Comparison of ENCODE assay signal across 30 cellular contexts in the genomic region with DNA sequence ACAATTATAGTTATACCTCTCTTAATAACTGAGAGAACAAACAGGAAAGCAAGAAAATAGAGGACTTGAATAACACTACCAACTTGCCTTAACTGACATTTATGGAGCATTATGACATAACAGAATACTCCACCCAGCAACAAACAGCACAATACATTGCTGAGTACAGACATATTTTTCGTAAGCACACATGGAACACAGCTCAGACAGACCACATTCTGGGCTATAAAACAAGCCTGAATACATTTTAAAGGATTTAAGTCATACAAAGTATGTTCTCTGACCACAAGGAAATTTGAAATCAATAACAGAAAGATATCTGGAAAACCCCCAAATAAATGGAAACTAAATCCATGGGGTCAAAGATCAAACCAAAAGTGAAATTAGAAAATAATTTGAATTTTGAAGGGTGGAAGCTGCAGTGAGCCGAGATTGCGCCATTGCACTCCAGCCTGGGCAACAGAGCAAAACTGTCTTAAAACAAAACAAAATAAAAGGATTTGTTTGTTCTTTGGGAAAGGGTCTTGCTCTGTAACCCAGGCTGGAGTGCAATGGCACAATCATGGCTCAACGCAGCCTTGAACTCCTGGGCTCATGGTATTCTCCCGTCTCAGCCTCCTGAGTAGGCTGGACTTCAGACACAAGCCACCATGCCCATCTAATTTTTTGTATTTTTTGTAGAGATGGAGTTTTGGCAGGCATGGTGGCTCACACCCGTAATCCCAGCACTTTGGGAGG. TPM values are rescaled to one million over a fixed set of nuclear protein-coding genes. Genes with fewer than 3 reads are reported as not detected.
DNase-seq lines count a peak whose midpoint lies in the region; ATAC-seq and TF ChIP-seq lines count a peak whose summit lies in the region.
"Had no signal": no experiment of that assay in that cellular context is flagged by ENCODE, and none has a peak within 500 bp of the region (broad histone marks: within the 10 kb centered on the region; RNA-seq: fewer than 3 reads in every experiment).

No MANE protein-coding gene starts in this region.

- no peak overlapping the region for H3K27ac ChIP-seq in CD4-positive, alpha-beta T cell (ENCODE audit: low read depth, low read length)
- no peak overlapping the region for H3K27ac ChIP-seq in IMR-90 (ENCODE audit: insufficient read depth, low read length)
- no peak overlapping the region for H3K27ac ChIP-seq in trophoblast cell (ENCODE audit: low read depth, low read length)
- H3K27ac ChIP-seq: KMS-11, RWPE1 had no signal

- H2BK120ac ChIP-seq in IMR-90 (ENCODE audit: low read depth, low read length) (no peak overlapping the region), trophoblast cell (ENCODE audit: insufficient read depth, low read length, poor library complexity) (no peak overlapping the region)

- no peak overlapping the region for H3K27ac Mint-ChIP-seq in CD4-positive, alpha-beta T cell
- H3K27ac Mint-ChIP-seq: activated CD8-positive, alpha-beta memory T cell treated with anti-CD3 and anti-CD28 coated beads, Interleukin-2, amount 10 ng/mL, durations not matched to agents 7 days and 5 days; activated naive CD4-positive, alpha-beta T cell treated with anti-CD3 and anti-CD28 coated beads, Interleukin-2, amount 10 ng/mL, durations not matched to agents 7 days and 5 days; activated T-helper 1 cell treated with anti-CD3 and anti-CD28 coated beads, Interleukin-12 subunit alpha, Interleukin-12 subunit beta, Interleukin-2, Interleukin-4 antibody, amounts not matched to agents 30 ng/mL and 10 ng/mL and 1 ng/mL, durations not matched to agents 14 hours and 24 hours and 36 hours had no signal

- H3K36me3 Mint-ChIP-seq in CD4-positive, alpha-beta T cell (ENCODE audit: low read depth), result peaks cover 41% of the 10 kb centered on the region

- H3K9me1 ChIP-seq in IMR-90 (ENCODE audit: insufficient read depth, low read length), result 0 out of 2 replicates have a peak, but pooled peaks cover 3% of the 10 kb centered on the region

- no peak for DNase-seq in CD4-positive, alpha-beta T cell
- DNase-seq in IMR-90 (no peak), fibroblast of villous mesenchyme (ENCODE audit: low read depth) (peak; percentile 92), trophoblast cell (no peak), NCI-H82 treated with DMSO at 0.1 percent for 48 hours (lab: John Stamatoyannopoulos, UW; ENCODE audit: unreplicated experiment) (no peak)
- DNase-seq: activated CD4-positive, alpha-beta T cell treated with anti-CD3 and anti-CD28 coated beads for 4 hours; activated CD8-positive, alpha-beta memory T cell treated with anti-CD3 and anti-CD28 coated beads, Interleukin-2, amount 10 ng/mL, durations not matched to agents 7 days and 5 days; activated naive CD4-positive, alpha-beta T cell treated with anti-CD3 and anti-CD28 coated beads, Interleukin-2, amount 10 ng/mL, durations not matched to agents 7 days and 5 days; anterior cingulate cortex; CD8-positive, alpha-beta memory T cell; cortex of kidney; esophagus squamous epithelium; GDM1; glutamatergic neuron; GOT3; kidney glomerular epithelial cell; naive thymus-derived CD4-positive, alpha-beta T cell; NCI-H1694 treated with DMSO at 0.1 percent for 48 hours; retina; SK-N-SH; spleen; stimulated activated CD4-positive, alpha-beta T cell treated with anti-CD3 and anti-CD28 coated beads, Interleukin-4, amount 100 ng/mL, for 4 hours; stimulated activated naive CD4-positive, alpha-beta T cell; T-helper 2 cell had no signal

- no peak overlapping the region for H3K4ac ChIP-seq in IMR-90 (ENCODE audit: low read depth, low read length)
- H3K4ac ChIP-seq in trophoblast cell (ENCODE audit: low read depth, low read length), result peak overlapping the region; percentile 64

- H3K9ac ChIP-seq in IMR-90 (ENCODE audit: low read depth, low read length), result no peak overlapping the region
- H3K9ac ChIP-seq in trophoblast cell (ENCODE audit: low read length), result no peak overlapping the region
- H3K9ac ChIP-seq: KMS-11, SK-N-SH had no signal

- H2AK9ac ChIP-seq in IMR-90 (replicated peaks; ENCODE audit: low read depth, low read length, poor library complexity), result no peak overlapping the region

- H4K5ac ChIP-seq in IMR-90 (ENCODE audit: low read depth, low read length), result no peak overlapping the region

- H3K27me3 Mint-ChIP-seq in CD4-positive, alpha-beta T cell, result no peaks in the 10 kb centered on the region
- H3K27me3 Mint-ChIP-seq: activated CD8-positive, alpha-beta memory T cell treated with anti-CD3 and anti-CD28 coated beads, Interleukin-2, amount 10 ng/mL, durations not matched to agents 7 days and 5 days; activated naive CD4-positive, alpha-beta T cell treated with anti-CD3 and anti-CD28 coated beads, Interleukin-2, amount 10 ng/mL, durations not matched to agents 7 days and 5 days; CD8-positive, alpha-beta memory T cell; naive thymus-derived CD4-positive, alpha-beta T cell had no signal

- intact Hi-C loops in CD4-positive, alpha-beta T cell (cut with DNase I, micrococcal nuclease), result loop anchor here in 1 of 2 experiments (10.0 kb wide), 2 partner anchors 1819 to 1921 kb away; a partner anchor contains a TSS
- intact Hi-C loops in IMR-90 (cut with micrococcal nuclease), result no loop called here

- TF ChIP-seq RAD21 in IMR-90 (IDR thresholded peaks at IDR 0.05; ENCODE audit: low read length), result no peak

- H3K79me1 ChIP-seq in IMR-90 (ENCODE audit: low read depth in 1 of 2, low read length in 2 of 2), result peaks cover 15 to 38% of the 10 kb centered on the region in 2 experiments
- H3K79me1 ChIP-seq in trophoblast cell (ENCODE audit: low read length), result peaks cover under 1% of the 10 kb centered on the region

- H3K4me3 ChIP-seq in IMR-90 (ENCODE audit: insufficient read depth, low read depth, low read length) (no peak overlapping the region), fibroblast of villous mesenchyme (ENCODE audit: low read depth, low read length) (no peak overlapping the region), trophoblast cell (ENCODE audit: low read depth, low read length) (no peak overlapping the region)
- H3K4me3 ChIP-seq: esophagus squamous epithelium, spleen had no signal

- no peak overlapping the region for H2AFZ ChIP-seq in IMR-90 (replicated peaks; ENCODE audit: low read length, poor library complexity)
- H2AFZ ChIP-seq in trophoblast cell (ENCODE audit: insufficient read depth, low read length, poor library complexity), result no peak overlapping the region

- TF ChIP-seq CTCF in CD4-positive, alpha-beta T cell (IDR thresholded peaks at IDR 0.05), result no peak
- TF ChIP-seq CTCF in IMR-90 (conservative IDR thresholded peaks at IDR 0.05; ENCODE audit: low read depth, low read length) (no peak), fibroblast of villous mesenchyme (IDR thresholded peaks at IDR 0.05; ENCODE audit: insufficient read depth, low read depth, low read length) (no peak)

- H3K9me3 Mint-ChIP-seq in CD4-positive, alpha-beta T cell, result peaks cover 8% of the 10 kb centered on the region

- no peak overlapping the region for H2BK20ac ChIP-seq in IMR-90 (ENCODE audit: low read depth, low read length)

- no peak overlapping the region for H3K56ac ChIP-seq in IMR-90 (ENCODE audit: extremely low read depth, insufficient read depth, low read length)

- no TSS peak for BruUV-seq in IMR-90 (replicated peaks; lab: Mats Ljungman, UMichigan)

- H3K79me2 ChIP-seq in trophoblast cell (ENCODE audit: control insufficient read depth, insufficient read depth, low read length, poor library complexity), result no peaks in the 10 kb centered on the region

- no peaks in the 10 kb centered on the region for H3K27me3 ChIP-seq in CD4-positive, alpha-beta T cell (ENCODE audit: control insufficient read depth, insufficient read depth, low read length)
- no peaks in the 10 kb centered on the region for H3K27me3 ChIP-seq in IMR-90 (ENCODE audit: control insufficient read depth, insufficient read depth, low read length)
- no peaks in the 10 kb centered on the region for H3K27me3 ChIP-seq in trophoblast cell (ENCODE audit: insufficient read depth, low read length)
- H3K27me3 ChIP-seq: esophagus squamous epithelium, spleen had no signal

- WGBS in IMR-90 (ENCODE audit: extremely low coverage in 2 of 2, insufficient read length in 1 of 2), 2 experiments, result no CpG with 5 or more reads among the region's 6 CpGs
- no CpG with 5 or more reads among the region's 6 CpGs for WGBS in trophoblast cell (ENCODE audit: extremely low coverage, insufficient coverage, insufficient read length)

- ATAC-seq in CD4-positive, alpha-beta T cell (ENCODE audit: poor library complexity), result no peak
- ATAC-seq in IMR-90 (ENCODE audit: low read depth) (no peak), GM21526 (IDR thresholded peaks at IDR 0.05; ENCODE audit: low FRiP score, unreplicated experiment) (no peak), HG02642 (IDR thresholded peaks at IDR 0.05; ENCODE audit: poor library complexity, unreplicated experiment) (no peak), HG03095 (IDR thresholded peaks at IDR 0.05; ENCODE audit: unreplicated experiment) (no peak)
- ATAC-seq: activated CD8-positive, alpha-beta memory T cell treated with anti-CD3 and anti-CD28 coated beads, Interleukin-2, amount 10 ng/mL, durations not matched to agents 7 days and 5 days; naive thymus-derived CD4-positive, alpha-beta T cell had no signal

- H3K4me2 ChIP-seq in IMR-90 (ENCODE audit: low read depth, low read length), result no peak overlapping the region
- H3K4me2 ChIP-seq in trophoblast cell (ENCODE audit: low read length), result no peak overlapping the region
- H3K4me2 ChIP-seq: KMS-11, SK-N-SH had no signal

- POLR2A ChIA-PET in CD4-positive, alpha-beta T cell (lab: Charles Lee), result no interaction called here
- POLR2A ChIA-PET in IMR-90 (lab: Charles Lee; ENCODE audit: unreplicated experiment), result no interaction called here

- H3K4me1 ChIP-seq in IMR-90 (ENCODE audit: control insufficient read depth, insufficient read depth, low read length) (no peaks in the 10 kb centered on the region), trophoblast cell (ENCODE audit: control insufficient read depth in 1 of 2, insufficient read depth in 2 of 2, low read length in 2 of 2) (no peaks in the 10 kb centered on the region)

- dilution Hi-C loops in IMR-90 (cut with HindIII; ENCODE audit: low sequenced_read_pairs, unreplicated experiment), result no loop called here

- H3K18ac ChIP-seq in IMR-90 (ENCODE audit: low read depth, low read length), result no peak overlapping the region
- no peak overlapping the region for H3K18ac ChIP-seq in trophoblast cell (ENCODE audit: low read length)

- peaks cover 64% of the 10 kb centered on the region for H3K4me1 Mint-ChIP-seq in CD4-positive, alpha-beta T cell (ENCODE audit: low read depth)

- CTCF ChIA-PET in CD4-positive, alpha-beta T cell (lab: Charles Lee), result no interaction called here
- CTCF ChIA-PET in IMR-90 (lab: Yijun Ruan, JAX), result no interaction called here

- H2BK5ac ChIP-seq in IMR-90 (ENCODE audit: low read depth, low read length, poor library complexity, severe bottlenecking) (no peak overlapping the region), trophoblast cell (ENCODE audit: low read depth, low read length, poor library complexity) (no peak overlapping the region)

- H3K9me3 ChIP-seq in CD4-positive, alpha-beta T cell (ENCODE audit: control insufficient read depth, low read length), result no peaks in the 10 kb centered on the region
- H3K9me3 ChIP-seq in IMR-90 (ENCODE audit: control insufficient read depth, insufficient read depth, low read length) (no peaks in the 10 kb centered on the region), trophoblast cell (ENCODE audit: insufficient read depth, low read depth, low read length) (no peaks in the 10 kb centered on the region)

- H2BK12ac ChIP-seq in trophoblast cell (ENCODE audit: low read length), result no peak overlapping the region

- peak overlapping the region; percentile 45 for H3K4me3 Mint-ChIP-seq in CD4-positive, alpha-beta T cell
- H3K4me3 Mint-ChIP-seq: activated CD8-positive, alpha-beta memory T cell treated with anti-CD3 and anti-CD28 coated beads, Interleukin-2, amount 10 ng/mL, durations not matched to agents 7 days and 5 days; activated naive CD4-positive, alpha-beta T cell treated with anti-CD3 and anti-CD28 coated beads, Interleukin-2, amount 10 ng/mL, durations not matched to agents 7 days and 5 days; activated T-helper 1 cell treated with anti-CD3 and anti-CD28 coated beads, Interleukin-12 subunit alpha, Interleukin-12 subunit beta, Interleukin-2, Interleukin-4 antibody, amounts not matched to agents 30 ng/mL and 10 ng/mL and 1 ng/mL, durations not matched to agents 14 hours and 24 hours and 36 hours had no signal

- no peak overlapping the region for H4K12ac ChIP-seq in trophoblast cell (ENCODE audit: low read depth, low read length)

- in situ Hi-C loops in IMR-90 (cut with MboI; ENCODE audit: low sequenced_read_pairs), result no loop called here

- H3K36me3 ChIP-seq in IMR-90 (ENCODE audit: control insufficient read depth, insufficient read depth, low read length) (no peaks in the 10 kb centered on the region), trophoblast cell (ENCODE audit: control insufficient read depth in 1 of 2, insufficient read depth in 2 of 2, low read length in 2 of 2) (peaks cover 0 to 2% of the 10 kb centered on the region in 2 experiments)
- H3K36me3 ChIP-seq: esophagus squamous epithelium, spleen had no signal

- H4K20me1 ChIP-seq in IMR-90 (ENCODE audit: insufficient read depth, low read length), result peaks cover 5% of the 10 kb centered on the region; the same call in 1 of the 2 replicates

- H3K14ac ChIP-seq in IMR-90 (replicated peaks; ENCODE audit: low read depth, low read length) (no peak overlapping the region), trophoblast cell (ENCODE audit: low read length) (no peak overlapping the region)

- no peak for TF ChIP-seq POLR2A in IMR-90 (IDR thresholded peaks at IDR 0.05; ENCODE audit: low read depth, low read length)

- H4K91ac ChIP-seq in IMR-90 (ENCODE audit: insufficient read depth, low read depth, low read length) (no peak overlapping the region), trophoblast cell (ENCODE audit: low read depth, low read length) (no peak overlapping the region)

- H2BK15ac ChIP-seq in IMR-90 (ENCODE audit: low read depth, low read length), result no peak overlapping the region

- H3K23ac ChIP-seq in IMR-90 (ENCODE audit: low read depth, low read length) (no peak overlapping the region), trophoblast cell (ENCODE audit: low read length) (no peak overlapping the region)

- H2AK5ac ChIP-seq in IMR-90 (ENCODE audit: low read depth, low read length) (no peak overlapping the region), trophoblast cell (ENCODE audit: low read length) (no peak overlapping the region)

- H4K8ac ChIP-seq in IMR-90 (ENCODE audit: low read depth in 2 of 2, low read length in 2 of 2) (no peak overlapping the region), trophoblast cell (ENCODE audit: low read depth, low read length) (no peak overlapping the region)

RNA-seq across cellular contexts. Expression of a gene that starts 5.6 kb away (rescaled TPM):
- 10 to 100 TPM; 62.8 to 65.1 TPM for total RNA-seq in CD4-positive, alpha-beta T cell
- total RNA-seq in IMR-90 (2012; rRNA removed) (72.4 and 104 TPM in 2 replicates), fibroblast of villous mesenchyme (88.3 and 137 TPM in 2 replicates)
- 11.6 and 16.1 TPM in 2 replicates for polyA plus RNA-seq in IMR-90 (2012; rRNA removed)
- polyA plus RNA-seq in IMR-90 (2012; cell fraction: cytosol; rRNA removed), result 13.1 and 14.4 TPM in 2 replicates
- 3.6 and 7.1 TPM in 2 replicates for polyA plus RNA-seq in IMR-90 (2012; cell fraction: nucleus; rRNA removed; ENCODE audit: low replicate concordance)
- polyA plus RNA-seq in trophoblast cell (2013), result 85.4 TPM in 2 replicates
